13 cellular contexts compared by ENCODE assay signal in genomic region chr15:90681480-90681879, GRCh38. TPM values are rescaled to one million over a fixed set of nuclear protein-coding genes. Genes with fewer than 3 reads are reported as not detected.
DNase-seq lines count a peak whose midpoint lies in the region; ATAC-seq and TF ChIP-seq lines count a peak whose summit lies in the region.
"Had no signal": no experiment of that assay in that cellular context is flagged by ENCODE, and none has a peak within 500 bp of the region (broad histone marks: within the 10 kb centered on the region; RNA-seq: fewer than 3 reads in every experiment).

No MANE protein-coding gene starts in this region.

- peak overlapping the region; percentile 95 for H2AK9ac ChIP-seq in IMR-90 (replicated peaks; ENCODE audit: low read depth, low read length, poor library complexity)

- peak overlapping the region; percentile 85 for H2BK120ac ChIP-seq in IMR-90 (ENCODE audit: low read depth, low read length)

- WGBS in IMR-90 (ENCODE audit: extremely low coverage in 2 of 2, insufficient read length in 1 of 2), 2 experiments = 33% methylated on average over 6 of the region's 9 CpGs; no CpG with 5 or more reads in 1 of the 2 experiments
- WGBS in lung, 2 donors = 89 to 92% methylated on average over 9 of the region's 9 CpGs
- 62 to 69% methylated on average over 9 of the region's 9 CpGs for WGBS in aorta, 2 donors

- H4K20me1 ChIP-seq in IMR-90 (ENCODE audit: insufficient read depth, low read length) = peaks cover 5% of the 10 kb centered on the region

- DNase-seq in IMR-90 = peak; percentile 93
- DNase-seq in breast epithelium (ENCODE audit: low spot score in 2 of 2) = no peak
- DNase-seq in lung (ENCODE audit: low spot score) = no peak
- peak; percentile 74 to 78 for DNase-seq in aorta
- DNase-seq in Peyer's patch = no peak
- DNase-seq in NCI-H1417 (lab: John Stamatoyannopoulos, UW) = no peak
- DNase-seq: central memory CD4-positive, alpha-beta T cell; DMS79; hypothalamus; MV-4-11; NCI-H82; T-cell had no signal

- H3K9ac ChIP-seq in IMR-90 (ENCODE audit: low read depth, low read length) = no peak overlapping the region

- H3K56ac ChIP-seq in IMR-90 (ENCODE audit: extremely low read depth, insufficient read depth, low read length) = no peak overlapping the region

- TF ChIP-seq CTCF in IMR-90 (conservative IDR thresholded peaks at IDR 0.05; ENCODE audit: low read depth, low read length) (no peak), breast epithelium (IDR thresholded peaks at IDR 0.05) (no peak), lung (IDR thresholded peaks at IDR 0.05; ENCODE audit: control extremely low read depth, extremely low read depth) (no peak), Peyer's patch (IDR thresholded peaks at IDR 0.05) (no peak)

- H3K9me3 ChIP-seq in IMR-90 (ENCODE audit: control insufficient read depth, insufficient read depth, low read length) (no peaks in the 10 kb centered on the region), breast epithelium (no peaks in the 10 kb centered on the region), lung (ENCODE audit: control insufficient read depth in 2 of 2, insufficient read depth in 1 of 2, low read length in 1 of 2) (no peaks in the 10 kb centered on the region), aorta (ENCODE audit: control insufficient read depth, low read length) (no peaks in the 10 kb centered on the region), Peyer's patch (no peaks in the 10 kb centered on the region)

- H2AFZ ChIP-seq in IMR-90 (replicated peaks; ENCODE audit: low read length, poor library complexity) = peak overlapping the region; percentile 79

- peak overlapping the region; percentile 94 for H2AK5ac ChIP-seq in IMR-90 (ENCODE audit: low read depth, low read length)

- POLR2A ChIA-PET in IMR-90 (lab: Charles Lee; ENCODE audit: unreplicated experiment) = no interaction called here

- peak overlapping the region; percentile 46 for H4K5ac ChIP-seq in IMR-90 (ENCODE audit: low read depth, low read length)

- TF ChIP-seq POLR2A in IMR-90 (IDR thresholded peaks at IDR 0.05; ENCODE audit: low read depth, low read length) = no peak
- TF ChIP-seq POLR2A in breast epithelium (IDR thresholded peaks at IDR 0.05) = no peak
- no peak for TF ChIP-seq POLR2A in Peyer's patch (IDR thresholded peaks at IDR 0.05)

- TF ChIP-seq RAD21 in IMR-90 (IDR thresholded peaks at IDR 0.05; ENCODE audit: low read length) = no peak

- H3K27ac ChIP-seq in IMR-90 (ENCODE audit: insufficient read depth, low read length) = peak overlapping the region; percentile 67
- peak overlapping the region; percentile 70 to 77 for H3K27ac ChIP-seq in breast epithelium
- peak overlapping the region in 1 of 2 donors; percentile 7 for H3K27ac ChIP-seq in lung (ENCODE audit: low read depth in 1 of 2, low read length in 1 of 2)
- peak overlapping the region in 1 of 2 donors; percentile 9 for H3K27ac ChIP-seq in aorta (ENCODE audit: low read depth in 1 of 2, low read length in 2 of 2)
- H3K27ac ChIP-seq in Peyer's patch = no peak overlapping the region

- no peak overlapping the region for H3K4me2 ChIP-seq in IMR-90 (ENCODE audit: low read depth, low read length)

- CTCF ChIA-PET in IMR-90 (lab: Yijun Ruan, JAX) = interaction anchor here (0.5 to 0.6 kb wide), 2 partner anchors 21 to 28 kb away, joined by 3 read pairs; no protein-coding TSS in a partner anchor

- H2BK5ac ChIP-seq in IMR-90 (ENCODE audit: low read depth, low read length, poor library complexity, severe bottlenecking) = peak overlapping the region; percentile 90

- peak overlapping the region; percentile 64 for H3K18ac ChIP-seq in IMR-90 (ENCODE audit: low read depth, low read length)

- dilution Hi-C loops in IMR-90 (cut with HindIII; ENCODE audit: low sequenced_read_pairs, unreplicated experiment) = no loop called here

- intact Hi-C loops in IMR-90 (cut with micrococcal nuclease) = no loop called here
- intact Hi-C loops in breast epithelium (cut with DNase I; ENCODE audit: low total_unique reads) = no loop called here
- intact Hi-C loops in aorta (cut with DNase I) = no loop called here

- peak overlapping the region; percentile 92 for H2BK20ac ChIP-seq in IMR-90 (ENCODE audit: low read depth, low read length)

- H3K4me1 ChIP-seq in IMR-90 (ENCODE audit: control insufficient read depth, insufficient read depth, low read length) (peaks cover 20% of the 10 kb centered on the region), breast epithelium (no peaks in the 10 kb centered on the region), lung (ENCODE audit: control insufficient read depth in 2 of 2, insufficient read depth in 2 of 2, low read length in 2 of 2) (no peaks in the 10 kb centered on the region), aorta (ENCODE audit: control insufficient read depth in 1 of 2, insufficient read depth in 2 of 2, low read length in 2 of 2) (peaks cover 0 to 7% of the 10 kb centered on the region in 2 donors), Peyer's patch (no peaks in the 10 kb centered on the region)

- peak overlapping the region; percentile 71 to 92; a peak in 3 of 4 replicates for H4K8ac ChIP-seq in IMR-90 (ENCODE audit: low read depth in 2 of 2, low read length in 2 of 2)

- peak overlapping the region; percentile 74 for H3K23ac ChIP-seq in IMR-90 (ENCODE audit: low read depth, low read length)

- H3K9me1 ChIP-seq in IMR-90 (ENCODE audit: insufficient read depth, low read length) = peaks cover 18% of the 10 kb centered on the region

- peak; percentile 56 for ATAC-seq in IMR-90 (ENCODE audit: low read depth)
- ATAC-seq in lung (ENCODE audit: insufficient read depth, low FRiP score) = peak; percentile 42
- ATAC-seq in aorta (ENCODE audit: low FRiP score) = peak; percentile 46
- ATAC-seq in GM21381 (IDR thresholded peaks at IDR 0.05; ENCODE audit: unreplicated experiment) = no peak
- ATAC-seq: T-cell had no signal

- peak overlapping the region; percentile 88; the same call in 1 of the 2 replicates for H3K14ac ChIP-seq in IMR-90 (replicated peaks; ENCODE audit: low read depth, low read length)

- no peaks in the 10 kb centered on the region for H3K27me3 ChIP-seq in IMR-90 (ENCODE audit: control insufficient read depth, insufficient read depth, low read length)
- no peaks in the 10 kb centered on the region for H3K27me3 ChIP-seq in breast epithelium
- no peaks in the 10 kb centered on the region for H3K27me3 ChIP-seq in lung (ENCODE audit: control insufficient read depth, insufficient read depth)
- no peaks in the 10 kb centered on the region for H3K27me3 ChIP-seq in aorta (ENCODE audit: control insufficient read depth in 1 of 2, insufficient read depth in 2 of 2, low read length in 1 of 2)
- no peaks in the 10 kb centered on the region for H3K27me3 ChIP-seq in Peyer's patch

- BruUV-seq in IMR-90 (replicated peaks; lab: Mats Ljungman, UMichigan) = no TSS peak

- H3K36me3 ChIP-seq in IMR-90 (ENCODE audit: control insufficient read depth, insufficient read depth, low read length) (no peaks in the 10 kb centered on the region), breast epithelium (no peaks in the 10 kb centered on the region), lung (ENCODE audit: control insufficient read depth in 2 of 2, insufficient read depth in 2 of 2, low read length in 2 of 2) (no peaks in the 10 kb centered on the region), aorta (ENCODE audit: control insufficient read depth in 1 of 2, insufficient read depth in 2 of 2, low read length in 1 of 2) (no peaks in the 10 kb centered on the region), Peyer's patch (no peaks in the 10 kb centered on the region)

- peak overlapping the region; percentile 90; the same call in 2 of the 3 replicates for H2BK15ac ChIP-seq in IMR-90 (ENCODE audit: low read depth, low read length)

- no peaks in the 10 kb centered on the region for H3K79me1 ChIP-seq in IMR-90 (ENCODE audit: low read depth in 1 of 2, low read length in 2 of 2)

- H3K4me3 ChIP-seq in IMR-90 (ENCODE audit: insufficient read depth, low read depth, low read length) (no peak overlapping the region), breast epithelium (no peak overlapping the region), lung (no peak overlapping the region), aorta (ENCODE audit: low read length in 2 of 2) (no peak overlapping the region), Peyer's patch (no peak overlapping the region)

- in situ Hi-C loops in IMR-90 (cut with MboI; ENCODE audit: low sequenced_read_pairs) = no loop called here

- H4K91ac ChIP-seq in IMR-90 (ENCODE audit: insufficient read depth, low read depth, low read length) = peak overlapping the region; percentile 87

- peak overlapping the region; percentile 94 for H3K4ac ChIP-seq in IMR-90 (ENCODE audit: low read depth, low read length)

TF ChIP-seq in IMR-90, 13 proteins besides CTCF, POLR2A, EP300 and RAD21:
- TF ChIP-seq RCOR1 (IDR thresholded peaks at IDR 0.05; ENCODE audit: insufficient replicate concordance, low read length) (no peak), FOS (IDR thresholded peaks at IDR 0.05; ENCODE audit: low read depth, low read length) (peak; percentile 54; the same call in 1 of the 2 replicates), NFE2L2 (IDR thresholded peaks at IDR 0.05; ENCODE audit: low read depth, low read length) (no peak), CEBPB (IDR thresholded peaks at IDR 0.05; ENCODE audit: low read depth, low read length) (peak; percentile 69; the same call in 1 of the 2 replicates), USF2 (IDR thresholded peaks at IDR 0.05; ENCODE audit: low read depth, low read length) (peak; percentile 52; the same call in 1 of the 2 replicates), BHLHE40 (IDR thresholded peaks at IDR 0.05; ENCODE audit: low read depth, low read length) (peak; percentile 24; the same call in 1 of the 2 replicates)

RNA-seq across cellular contexts. Expression of gene BLM, which starts 35.7 kb away (rescaled TPM):
- total RNA-seq in IMR-90 (2012; rRNA removed) = 6.5 and 7.2 TPM in 2 replicates
- 2.3 and 2.5 TPM in 2 replicates for polyA plus RNA-seq in IMR-90 (2012; rRNA removed)
- polyA plus RNA-seq in IMR-90 (2012; cell fraction: cytosol; rRNA removed) = 0.26 and 0.64 TPM in 2 replicates
- polyA plus RNA-seq in IMR-90 (2012; cell fraction: nucleus; rRNA removed; ENCODE audit: low replicate concordance) = 0.27 and 1.7 TPM in 2 replicates
- 1 to 10 TPM in 2 of 3 donors, under 1 TPM in 1; 0.33 to 7.4 (median 2.2) TPM for total RNA-seq in breast epithelium
- total RNA-seq in lung = 1 to 10 TPM; 3.2 to 4.4 TPM
- polyA plus RNA-seq in lung = 1 to 10 TPM; 2.2 to 8.7 TPM
- total RNA-seq in aorta = 1 to 10 TPM in 1 of 2 donors, under 1 TPM in 1; 0.94 to 3.2 TPM
- 1 to 10 TPM in 1 of 2 donors, not detected in 1; 1.5 TPM for polyA plus RNA-seq in aorta
- 1 to 10 TPM in 3 of 4 donors, under 1 TPM in 1; 0.94 to 8.4 (median 4.2) TPM for total RNA-seq in Peyer's patch

Comparison
In these comparisons a context has a peak if more than half of its experiments do, and no peak if none do; other contexts are left out.
1. DNase-seq: peak in IMR-90 (single experiment) and aorta (2 of 2); none in breast epithelium (0 of 2), lung (single experiment), Peyer's patch (0 of 3) and NCI-H1417 (0 of 3).
2. H3K27ac ChIP-seq: peak in IMR-90 (single experiment) and breast epithelium (2 of 2); none in Peyer's patch (0 of 4).